Comparison of ENCODE assay signal across 15 cellular contexts in the genomic region with DNA sequence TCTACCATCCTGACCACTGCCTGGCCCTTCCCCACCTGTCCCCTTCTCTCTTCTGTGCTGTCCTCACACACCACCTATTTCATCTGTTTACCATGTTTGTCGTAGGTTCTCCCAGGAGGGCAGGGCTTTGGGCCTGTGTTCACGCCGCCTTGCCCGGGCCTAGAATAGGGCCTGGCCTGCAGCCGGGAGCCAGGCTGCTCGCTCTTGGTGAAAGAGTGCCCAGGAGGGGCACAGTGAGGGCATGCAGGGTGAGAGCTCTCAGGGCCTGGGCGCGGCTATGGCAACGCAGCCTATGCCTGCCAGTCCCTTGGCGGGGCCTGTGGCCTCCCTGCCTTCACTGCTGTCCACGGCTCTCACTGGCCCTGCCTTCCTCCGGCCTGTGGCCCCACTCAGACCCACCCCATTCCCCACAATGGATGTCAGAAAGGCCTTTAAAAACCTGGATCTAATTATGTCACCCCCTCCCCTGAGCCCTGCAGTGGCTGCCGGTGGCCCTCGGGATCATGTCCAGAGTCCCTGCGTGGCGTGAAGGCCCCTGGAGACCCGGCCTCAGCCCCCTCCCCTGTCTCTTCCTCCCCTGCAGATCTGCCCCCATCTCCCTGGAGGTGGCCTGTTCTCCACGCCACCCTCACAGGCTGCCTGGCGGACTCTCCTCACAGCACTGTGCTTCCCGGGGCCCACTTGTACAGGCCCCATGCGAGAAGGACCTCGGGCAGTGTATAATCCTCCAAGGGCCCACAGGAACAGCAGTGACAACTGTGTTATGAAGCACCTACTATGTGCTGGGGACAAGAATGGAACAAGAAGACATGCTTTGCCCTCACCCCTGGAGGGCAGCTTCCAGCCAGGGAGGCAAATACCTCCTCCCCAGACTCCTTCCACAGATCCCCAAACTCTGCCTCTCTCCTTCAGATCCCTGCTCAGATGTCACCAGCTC.
"Had no signal": no experiment of that assay in that cellular context is flagged by ENCODE, and none has a peak within 500 bp of the region (broad histone marks: within the 10 kb centered on the region; RNA-seq: fewer than 3 reads in every experiment).

No MANE protein-coding gene starts in this region.

- H3K27ac Mint-ChIP-seq: activated CD4-positive, alpha-beta memory T cell treated with anti-CD3 and anti-CD28 coated beads for 36 hours; memory B cell; natural killer cell treated with Interleukin-12 subunit alpha and Interleukin-12 subunit beta and Interleukin-15 and Interleukin-18, amount 100 ng/mL, for 72 hours had no signal

- H3K27me3 Mint-ChIP-seq: activated CD4-positive, alpha-beta memory T cell treated with anti-CD3 and anti-CD28 coated beads for 36 hours; natural killer cell treated with Interleukin-12 subunit alpha and Interleukin-12 subunit beta and Interleukin-15 and Interleukin-18, amount 100 ng/mL, for 72 hours had no signal

- H3K4me3 Mint-ChIP-seq: activated CD4-positive, alpha-beta memory T cell treated with anti-CD3 and anti-CD28 coated beads for 36 hours; memory B cell; natural killer cell treated with Interleukin-12 subunit alpha and Interleukin-12 subunit beta and Interleukin-15 and Interleukin-18, amount 100 ng/mL, for 72 hours had no signal

- H3K36me3 ChIP-seq: colonic mucosa, gastrocnemius medialis, stomach, thoracic aorta had no signal

- H3K9me3 ChIP-seq: colonic mucosa, gastrocnemius medialis, stomach, thoracic aorta had no signal

- H3K27me3 ChIP-seq: colonic mucosa, gastrocnemius medialis had no signal

- ATAC-seq: gastrocnemius medialis; natural killer cell treated with Interleukin-12 subunit alpha and Interleukin-12 subunit beta and Interleukin-15 and Interleukin-18, amount 100 ng/mL, for 72 hours had no signal

- H3K4me1 ChIP-seq: colonic mucosa, gastrocnemius medialis, stomach had no signal

- H3K4me3 ChIP-seq: colonic mucosa, gastrocnemius medialis, stomach, thoracic aorta had no signal

- H3K9me3 Mint-ChIP-seq: activated CD4-positive, alpha-beta memory T cell treated with anti-CD3 and anti-CD28 coated beads for 36 hours; natural killer cell treated with Interleukin-12 subunit alpha and Interleukin-12 subunit beta and Interleukin-15 and Interleukin-18, amount 100 ng/mL, for 72 hours had no signal

- H3K36me3 Mint-ChIP-seq: activated CD4-positive, alpha-beta memory T cell treated with anti-CD3 and anti-CD28 coated beads for 36 hours; natural killer cell treated with Interleukin-12 subunit alpha and Interleukin-12 subunit beta and Interleukin-15 and Interleukin-18, amount 100 ng/mL, for 72 hours had no signal

- H3K27ac ChIP-seq: colonic mucosa, epithelial cell of prostate, gastrocnemius medialis, stomach, thoracic aorta had no signal

- DNase-seq: activated CD4-positive, alpha-beta memory T cell treated with anti-CD3 and anti-CD28 coated beads for 36 hours; activated CD4-positive, CD25-positive, alpha-beta regulatory T cell treated with anti-CD3 and anti-CD28 coated beads, Interleukin-2, amount 50 U/mL, for 72 hours; activated gamma-delta T cell; activated T-cell treated with anti-CD3 and anti-CD28 coated beads, Interleukin-2, amount 50 U/mL, for 48 hours; colonic mucosa; effector memory CD4-positive, alpha-beta T cell; gastrocnemius medialis; stimulated activated CD4-positive, alpha-beta T cell treated with anti-CD3 and anti-CD28 coated beads, Interleukin-4, amount 100 ng/mL, for 1 hour; stimulated activated CD8-positive, alpha-beta memory T cell treated with anti-CD3 and anti-CD28 coated beads, Interleukin-4, amount 100 ng/mL, for 48 hours; stomach; SW 1271 had no signal
